ENCODE assay signal across 17 cellular contexts in genomic region chr4:1090465-1091440, GRCh38. TPM values are rescaled to one million over a fixed set of nuclear protein-coding genes. Genes with fewer than 3 reads are reported as not detected.
"Had no signal": no experiment of that assay in that cellular context is flagged by ENCODE, and none has a peak within 500 bp of the region (broad histone marks: within the 10 kb centered on the region; RNA-seq: fewer than 3 reads in every experiment).

No MANE protein-coding gene starts in this region.

- H3K9me3 ChIP-seq: SJSA1 had no signal

- H3K36me3 ChIP-seq: SJSA1 had no signal

- H3K27ac ChIP-seq: foreskin keratinocyte, SJSA1 had no signal

- H3K4me1 ChIP-seq: foreskin keratinocyte, SJSA1 had no signal

- ATAC-seq: activated T-cell treated with anti-CD3 and anti-CD28 coated beads, Interleukin-2, amount 50 U/mL, for 4 hours; foreskin keratinocyte; sciatic nerve; WTC11 had no signal

- H3K4me3 ChIP-seq: lung, SJSA1 had no signal

- DNase-seq: activated CD4-positive, alpha-beta T cell treated with anti-CD3 and anti-CD28 coated beads for 48 hours; activated effector memory CD4-positive, alpha-beta T cell treated with anti-CD3 and anti-CD28 coated beads, Interleukin-2, amount 50 U/mL, for 16 hours; activated T-cell treated with anti-CD3 and anti-CD28 coated beads, Interleukin-2, amount 50 U/mL, for 4 hours; effector CD8-positive, alpha-beta T cell; foreskin keratinocyte; immature natural killer cell; midbrain; stimulated activated CD4-positive, alpha-beta T cell treated with anti-CD3 and anti-CD28 coated beads, Interleukin-1b, Interleukin-23, amount 100 ng/mL, for 48 hours; trophoblast cell had no signal

- H3K27me3 ChIP-seq: SJSA1 had no signal

- H3K36me3 Mint-ChIP-seq: activated naive CD8-positive, alpha-beta T cell; brain had no signal

- H3K4me3 Mint-ChIP-seq: activated naive CD8-positive, alpha-beta T cell; activated T-cell treated with anti-CD3 and anti-CD28 coated beads, Interleukin-2, amount 50 U/mL, for 4 hours; brain; central memory CD8-positive, alpha-beta T cell; immature natural killer cell; WTC11 had no signal

- H3K4me1 Mint-ChIP-seq: brain, WTC11 had no signal

- H3K27ac Mint-ChIP-seq: activated naive CD8-positive, alpha-beta T cell; brain; WTC11 had no signal

RNA-seq across cellular contexts. Expression of gene RNF212, which starts 22.6 kb away (rescaled TPM):
- total RNA-seq: myocyte, SJSA1 had no signal
